In the genomic region with DNA sequence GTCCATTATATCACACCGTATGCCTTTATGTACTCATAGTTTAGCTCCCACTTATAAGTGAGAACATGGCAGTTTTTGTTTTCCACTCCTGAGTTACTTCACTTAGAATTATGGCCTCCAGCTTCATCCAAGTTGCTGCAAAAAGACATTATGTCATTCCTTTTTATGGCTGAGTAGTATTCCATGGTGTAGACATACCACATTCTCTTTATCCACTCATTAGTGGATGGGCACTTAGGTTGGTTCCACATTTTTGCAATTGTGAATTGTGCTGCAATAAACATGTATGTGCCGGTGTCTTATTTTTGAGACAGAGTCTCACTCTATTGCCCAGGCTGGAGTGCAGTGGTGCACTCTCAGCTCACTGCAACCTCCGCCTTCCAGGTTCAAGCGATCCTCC, we compare ENCODE assay signal across 26 cellular contexts.
"Had no signal": no experiment of that assay in that cellular context is flagged by ENCODE, and none has a peak within 500 bp of the region (broad histone marks: within the 10 kb centered on the region; RNA-seq: fewer than 3 reads in every experiment).

No MANE protein-coding gene starts in this region.

- H2AFZ ChIP-seq: hepatocyte had no signal

- ATAC-seq: effector memory CD8-positive, alpha-beta T cell; esophagus mucosa; foreskin keratinocyte; gastrocnemius medialis; gastroesophageal sphincter; heart left ventricle; heart right ventricle had no signal

- H3K4me1 ChIP-seq: colonic mucosa, esophagus squamous epithelium, foreskin keratinocyte, gastrocnemius medialis, gastroesophageal sphincter, heart right ventricle had no signal

- H3K79me2 ChIP-seq: hepatocyte had no signal

- H3K9me3 ChIP-seq: colonic mucosa, esophagus squamous epithelium, gastrocnemius medialis had no signal

- FAIRE-seq: endometrium, endothelial cell of umbilical vein, frontal cortex had no signal

- H3K27me3 ChIP-seq: colonic mucosa, dorsolateral prefrontal cortex, gastrocnemius medialis, heart left ventricle, hepatocyte had no signal

- H3K27ac ChIP-seq: colonic mucosa, coronary artery, dorsolateral prefrontal cortex, epithelial cell of prostate, esophagus muscularis mucosa, esophagus squamous epithelium, foreskin keratinocyte, gastrocnemius medialis, gastroesophageal sphincter, heart left ventricle, heart right ventricle, hepatocyte had no signal

- DNase-seq: colonic mucosa; cortex of kidney; dermis blood vessel endothelial cell; dorsolateral prefrontal cortex; effector CD4-positive, alpha-beta T cell; effector CD8-positive, alpha-beta T cell; effector memory CD4-positive, alpha-beta T cell; effector memory CD8-positive, alpha-beta T cell; erythroblast; esophagus squamous epithelium; foreskin fibroblast; foreskin keratinocyte; foreskin melanocyte; gastrocnemius medialis; glutamatergic neuron; heart left ventricle; heart right ventricle had no signal

- H3K4me3 ChIP-seq: colonic mucosa, coronary artery, dorsolateral prefrontal cortex, esophagus muscularis mucosa, esophagus squamous epithelium, gastrocnemius medialis, gastroesophageal sphincter, heart left ventricle, heart right ventricle, hepatocyte had no signal

- H3K4me2 ChIP-seq: hepatocyte had no signal

- H3K36me3 ChIP-seq: colonic mucosa, esophagus muscularis mucosa, esophagus squamous epithelium, gastrocnemius medialis, gastroesophageal sphincter, heart left ventricle, heart right ventricle had no signal
